In the genomic region with DNA sequence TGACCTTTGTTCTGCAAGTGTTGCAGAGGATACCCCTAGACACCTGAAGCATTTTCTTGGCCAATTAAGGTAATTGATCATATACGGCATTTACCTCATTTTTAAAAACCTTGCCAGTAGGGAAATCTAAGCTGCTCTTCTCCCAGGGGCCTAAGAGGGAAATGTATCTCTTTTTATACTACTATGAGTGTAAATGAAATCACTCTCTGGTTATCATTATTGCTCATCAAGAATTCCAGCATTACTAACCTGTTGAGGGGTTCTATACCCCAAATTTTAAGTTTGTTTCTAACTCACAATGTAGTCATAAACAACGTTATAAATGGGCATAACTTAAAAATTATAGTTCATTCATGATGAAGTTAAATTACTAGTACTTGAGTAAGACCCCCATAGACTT, we compare ENCODE assay signal across 17 cellular contexts.
"Had no signal": no experiment of that assay in that cellular context is flagged by ENCODE, and none has a peak within 500 bp of the region (broad histone marks: within the 10 kb centered on the region; RNA-seq: fewer than 3 reads in every experiment).

No MANE protein-coding gene starts in this region.

- H3K27ac Mint-ChIP-seq: nephron progenitor cell had no signal

- H3K9me3 Mint-ChIP-seq: naive thymus-derived CD4-positive, alpha-beta T cell; nephron progenitor cell had no signal

- H3K27me3 Mint-ChIP-seq: naive thymus-derived CD4-positive, alpha-beta T cell had no signal

- H3K4me3 Mint-ChIP-seq: naive thymus-derived CD4-positive, alpha-beta T cell; nephron progenitor cell had no signal

- DNase-seq: cortex of kidney; dorsolateral prefrontal cortex; effector CD8-positive, alpha-beta T cell; foreskin melanocyte; head of caudate nucleus; kidney; left colon; left ventricle myocardium superior; mesendoderm; naive thymus-derived CD4-positive, alpha-beta T cell; nephron progenitor cell; posterior cingulate gyrus; sigmoid colon; stimulated activated CD4-positive, alpha-beta T cell treated with anti-CD3 and anti-CD28 coated beads, Interleukin-2, amount 100 ng/mL, for 24 hours; stimulated activated CD4-positive, alpha-beta T cell treated with anti-CD3 and anti-CD28 coated beads, Interleukin-4, amount 100 ng/mL, for 4 hours; stimulated activated naive CD4-positive, alpha-beta T cell treated with Interleukin-2 at 50 U/mL for 16 hours; trophoblast cell had no signal

- ATAC-seq: left colon; left ventricle myocardium superior; naive thymus-derived CD4-positive, alpha-beta T cell had no signal
